ENCODE assay signal across 21 cellular contexts in the genomic region with DNA sequence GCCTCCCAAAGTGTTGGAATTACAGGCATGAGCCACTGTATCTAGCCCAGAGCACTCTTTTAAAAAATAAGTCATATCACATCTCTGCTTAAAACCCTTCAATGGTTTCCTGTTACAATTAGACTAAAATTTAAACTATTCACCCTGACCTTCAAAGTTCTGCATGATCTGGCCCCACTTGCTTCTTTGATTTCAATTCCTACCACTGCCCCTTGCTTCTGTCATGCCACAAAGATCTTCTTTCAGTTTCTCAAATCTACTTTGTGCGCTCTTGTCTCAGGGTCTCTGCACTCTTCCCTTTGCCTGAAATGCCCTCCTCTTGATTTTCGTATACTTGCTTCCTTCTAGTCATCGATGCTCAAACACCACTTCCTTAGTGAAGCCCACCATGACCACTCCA.
"Had no signal": no experiment of that assay in that cellular context is flagged by ENCODE, and none has a peak within 500 bp of the region (broad histone marks: within the 10 kb centered on the region; RNA-seq: fewer than 3 reads in every experiment).

No MANE protein-coding gene starts in this region.

- H3K27me3 ChIP-seq: gastrocnemius medialis, heart right ventricle, neutrophil, right lobe of liver, spleen, suprapubic skin, thyroid gland had no signal

- H3K36me3 ChIP-seq: gastrocnemius medialis, heart right ventricle, neutrophil, right lobe of liver, spleen, suprapubic skin, thyroid gland had no signal

- H3K27ac ChIP-seq: gastrocnemius medialis, heart right ventricle, neutrophil, psoas muscle, right lobe of liver, suprapubic skin, thyroid gland had no signal

- ATAC-seq: esophagus mucosa; gastrocnemius medialis; heart right ventricle; left lobe of liver; mucosa of descending colon; naive thymus-derived CD8-positive, alpha-beta T cell; psoas muscle; right lobe of liver had no signal

- H3K9me3 ChIP-seq: gastrocnemius medialis, heart right ventricle, mucosa of descending colon, neutrophil, psoas muscle, right lobe of liver, spleen, suprapubic skin, thyroid gland had no signal

- DNase-seq: effector memory CD4-positive, alpha-beta T cell; gastrocnemius medialis; heart right ventricle; hypothalamus; kidney glomerular epithelial cell; mammary epithelial cell; mucosa of descending colon; naive thymus-derived CD8-positive, alpha-beta T cell; psoas muscle; retina; right lobe of liver; spleen; stimulated activated CD4-positive, alpha-beta T cell treated with anti-CD3 and anti-CD28 coated beads, Interleukin-15, amount 100 ng/mL, for 24 hours; stimulated activated CD4-positive, alpha-beta T cell treated with anti-CD3 and anti-CD28 coated beads, Interleukin-1b, Interleukin-23, amount 100 ng/mL, for 48 hours; stimulated activated CD4-positive, alpha-beta T cell treated with anti-CD3 and anti-CD28 coated beads, Interleukin-4, amount 100 ng/mL, for 24 hours; stimulated activated naive CD4-positive, alpha-beta T cell; thyroid gland had no signal

- H3K4me3 ChIP-seq: gastrocnemius medialis, heart right ventricle, mucosa of descending colon, psoas muscle, right lobe of liver, spleen, suprapubic skin, thyroid gland had no signal

- H3K4me1 ChIP-seq: gastrocnemius medialis, heart right ventricle, psoas muscle, right lobe of liver, thyroid gland had no signal
